ENCODE assay signal across 15 cellular contexts in genomic region chr14:79680087-79680486, GRCh38.
DNase-seq lines count a peak whose midpoint lies in the region; ATAC-seq, FAIRE-seq and TF ChIP-seq lines count a peak whose summit lies in the region.
"Had no signal": no experiment of that assay in that cellular context is flagged by ENCODE, and none has a peak within 500 bp of the region (broad histone marks: within the 10 kb centered on the region; RNA-seq: fewer than 3 reads in every experiment).

No MANE protein-coding gene starts in this region.

- peak; percentile 33 for DNase-seq in H9
- DNase-seq in H1 (ENCODE audit: low read depth in 1 of 2, low spot score in 2 of 2), result no peak
- peak; percentile 16 for DNase-seq in lower lobe of right lung
- DNase-seq in NCI-H2107 (lab: John Stamatoyannopoulos, UW), result no peak
- DNase-seq in GM19238 (ENCODE audit: insufficient read length, low spot score), result no peak
- no peak for DNase-seq in omental fat pad (ENCODE audit: low spot score)
- DNase-seq: Calu3; CD4-positive, alpha-beta memory T cell; COR-L47; DMS53; DMS79 treated with DMSO at 0.1 percent for 48 hours; GM23248; H7 had no signal

- no peaks in the 10 kb centered on the region for H3K36me3 ChIP-seq in H1 (ENCODE audit: control insufficient read depth in 2 of 4, insufficient read depth in 4 of 4, low read length in 3 of 4)
- no peaks in the 10 kb centered on the region for H3K36me3 ChIP-seq in lower lobe of right lung

- H2BK12ac ChIP-seq in H9 (ENCODE audit: insufficient read length, low read depth, low read length) (no peak overlapping the region), H1 (ENCODE audit: low read depth, low read length) (no peak overlapping the region)

- FAIRE-seq in H1 (lab: Jason Lieb, UNC), result no peak
- FAIRE-seq: G401.6 had no signal

- TF ChIP-seq CTCF in H9 (conservative IDR thresholded peaks at IDR 0.05) (no peak), H1 (IDR thresholded peaks at IDR 0.05; ENCODE audit: control extremely low read depth in 1 of 3, insufficient read depth in 1 of 3, low read depth in 1 of 3, low read length in 3 of 3) (no peak), lower lobe of right lung (IDR thresholded peaks at IDR 0.05) (no peak), omental fat pad (IDR thresholded peaks at IDR 0.05) (no peak)

- CTCF ChIA-PET in H1 (lab: Charles Lee; ENCODE audit: partially characterized antibody), result interaction anchor here (1.1 kb wide), 1 partner anchor 673 kb away, joined by 4 read pairs; no protein-coding TSS in a partner anchor

- no peak overlapping the region for H3K14ac ChIP-seq in H9 (ENCODE audit: insufficient read depth, low read length)
- no peak overlapping the region for H3K14ac ChIP-seq in H1 (ENCODE audit: insufficient read length)

- no peaks in the 10 kb centered on the region for H3K79me1 ChIP-seq in H9 (ENCODE audit: insufficient read depth, low read depth, low read length, poor library complexity, severe bottlenecking)
- H3K79me1 ChIP-seq in H1 (ENCODE audit: low read depth, low read length), result no peaks in the 10 kb centered on the region

- H3K79me2 ChIP-seq in H9 (ENCODE audit: insufficient read depth, low read length) (no peaks in the 10 kb centered on the region), H1 (ENCODE audit: control insufficient read depth in 1 of 2, insufficient read depth in 2 of 2, low read length in 2 of 2) (no peaks in the 10 kb centered on the region)

- TF ChIP-seq EP300 in H1 (IDR thresholded peaks at IDR 0.05; ENCODE audit: borderline replicate concordance in 1 of 2, low read depth in 2 of 2, low read length in 2 of 2), result no peak

- TF ChIP-seq RAD21 in H1 (IDR thresholded peaks at IDR 0.05 in 1 of 2, conservative IDR thresholded peaks at IDR 0.05 in 1 of 2; ENCODE audit: low read depth in 2 of 2, low read length in 2 of 2), result no peak

- H3K18ac ChIP-seq in H9 (ENCODE audit: insufficient read length, low read depth, low read length), result no peak overlapping the region
- H3K18ac ChIP-seq in H1 (ENCODE audit: extremely low read depth, low read length), result no peak overlapping the region

- H2AK5ac ChIP-seq in H9 (ENCODE audit: insufficient read length, low read length), result no peak overlapping the region
- no peak overlapping the region for H2AK5ac ChIP-seq in H1 (ENCODE audit: low read depth, low read length)

- no peak overlapping the region for H4K8ac ChIP-seq in H9 (replicated peaks; ENCODE audit: insufficient read length, low read depth, low read length)
- H4K8ac ChIP-seq in H1 (ENCODE audit: extremely low read depth, insufficient read depth, low read length), result no peak overlapping the region; the same call in 1 of the 2 replicates

- no peak overlapping the region; a peak in 1 of 5 replicates for H3K4me3 Mint-ChIP-seq in H9
- H3K4me3 Mint-ChIP-seq: CD4-positive, alpha-beta memory T cell had no signal

- H3K4me2 ChIP-seq in H9 (ENCODE audit: insufficient read depth, insufficient read length, low read length), result no peak overlapping the region
- no peak overlapping the region for H3K4me2 ChIP-seq in H1 (ENCODE audit: insufficient read depth in 1 of 2, low read depth in 2 of 2, low read length in 2 of 2)

- H3K4ac ChIP-seq in H9 (ENCODE audit: low read depth, low read length) (no peak overlapping the region), H1 (replicated peaks; ENCODE audit: insufficient read length, low read depth, low read length) (no peak overlapping the region)

- no peaks in the 10 kb centered on the region; a peak in 1 of 5 replicates for H3K9me3 Mint-ChIP-seq in H9

- no peaks in the 10 kb centered on the region for H4K20me1 ChIP-seq in H9 (ENCODE audit: control insufficient read depth, insufficient read depth, insufficient read length)
- H4K20me1 ChIP-seq in H1 (replicated peaks in 1 of 2; ENCODE audit: control insufficient read depth in 1 of 2, insufficient read depth in 2 of 2, low read length in 2 of 2), result no peaks in the 10 kb centered on the region

- H3K36me3 Mint-ChIP-seq in H9 (ENCODE audit: insufficient read depth in 1 of 3, low read depth in 3 of 3), result no peaks in the 10 kb centered on the region
- H3K36me3 Mint-ChIP-seq: CD4-positive, alpha-beta memory T cell had no signal

- no peaks in the 10 kb centered on the region for H3K27me3 ChIP-seq in H9 (ENCODE audit: insufficient read depth, low read length)
- no peaks in the 10 kb centered on the region; a peak in 2 of 7 replicates for H3K27me3 ChIP-seq in H1 (replicated peaks in 1 of 4; ENCODE audit: control insufficient read depth in 3 of 4, extremely low read depth in 1 of 4, insufficient read depth in 3 of 4, low read length in 3 of 4)
- no peaks in the 10 kb centered on the region for H3K27me3 ChIP-seq in lower lobe of right lung (ENCODE audit: low read depth)

- H2AFZ ChIP-seq in H9 (ENCODE audit: low read length), result no peak overlapping the region
- H2AFZ ChIP-seq in H1 (ENCODE audit: low read length), result peak overlapping the region; percentile 93; the same call in 1 of the 2 replicates
- H2AFZ ChIP-seq: GM23248 had no signal

- POLR2A ChIA-PET in H1 (lab: Charles Lee; ENCODE audit: partially characterized antibody), result no interaction called here

- no CpG with 5 or more reads among the region's 5 CpGs for WGBS in H9 (ENCODE audit: extremely low coverage, insufficient read length, low lambda C conversion rate)
- WGBS in H1 (ENCODE audit: extremely low coverage in 1 of 2, insufficient coverage in 1 of 2, insufficient read length in 1 of 2, insufficient replicate concordance in 2 of 2, low coverage in 1 of 2, low lambda C conversion rate in 2 of 2, missing lambda C conversion rate in 1 of 2), 2 experiments, result 55% methylated on average over 5 of the region's 5 CpGs; no CpG with 5 or more reads in 1 of the 2 experiments

- peak overlapping the region in 1 of 3 experiments; percentile 49; a peak in 1 of 7 replicates for H3K27ac Mint-ChIP-seq in H9
- H3K27ac Mint-ChIP-seq: CD4-positive, alpha-beta memory T cell had no signal

- H4K91ac ChIP-seq in H9 (ENCODE audit: insufficient read length, low read depth, low read length) (no peak overlapping the region), H1 (replicated peaks; ENCODE audit: insufficient read length, low read length) (no peak overlapping the region)

- H3K4me1 ChIP-seq in H9 (ENCODE audit: insufficient read depth, low read length) (no peaks in the 10 kb centered on the region; the same call in 1 of the 2 replicates), H1 (replicated peaks in 1 of 4; ENCODE audit: control insufficient read depth in 3 of 4, insufficient read depth in 4 of 4, low read length in 3 of 4) (peaks cover 2 to 5% (median 3%) of the 10 kb centered on the region in 4 experiments; a peak in 4 of 7 replicates), lower lobe of right lung (no peaks in the 10 kb centered on the region)

- H3K27me3 Mint-ChIP-seq in H9 (ENCODE audit: low read depth), result no peaks in the 10 kb centered on the region
- H3K27me3 Mint-ChIP-seq: CD4-positive, alpha-beta memory T cell had no signal

- H2BK120ac ChIP-seq in H9 (ENCODE audit: low read depth, low read length, poor library complexity, severe bottlenecking) (no peak overlapping the region), H1 (replicated peaks; ENCODE audit: low read depth, low read length) (no peak overlapping the region)

- H3K23me2 ChIP-seq in H9 (ENCODE audit: insufficient read length, low read depth, low read length, poor library complexity, severe bottlenecking) (no peaks in the 10 kb centered on the region), H1 (ENCODE audit: low read depth, low read length) (no peaks in the 10 kb centered on the region; the same call in 1 of the 2 replicates)

- peaks cover 10 to 11% of the 10 kb centered on the region in 2 experiments for H3K4me1 Mint-ChIP-seq in H9
- H3K4me1 Mint-ChIP-seq: CD4-positive, alpha-beta memory T cell had no signal

- H3K9me3 ChIP-seq in H9 (ENCODE audit: control insufficient read depth, low read depth, low read length) (no peaks in the 10 kb centered on the region), H1 (ENCODE audit: insufficient read depth in 2 of 2, low read depth in 1 of 2, low read length in 1 of 2) (no peaks in the 10 kb centered on the region), lower lobe of right lung (no peaks in the 10 kb centered on the region)

- H3K23ac ChIP-seq in H9 (ENCODE audit: insufficient read length, low read depth, low read length) (no peak overlapping the region), H1 (ENCODE audit: insufficient read length) (no peak overlapping the region)

- H2BK5ac ChIP-seq in H9 (ENCODE audit: insufficient read length, low read length), result no peak overlapping the region
- no peak overlapping the region for H2BK5ac ChIP-seq in H1 (ENCODE audit: low read depth, low read length)

- H4K5ac ChIP-seq in H9 (ENCODE audit: insufficient read length, low read depth, low read length), result no peak overlapping the region
- H4K5ac ChIP-seq in H1 (ENCODE audit: insufficient read length, low read depth, low read length), result no peak overlapping the region

- TF ChIP-seq POLR2A in H1 (IDR thresholded peaks at IDR 0.05; ENCODE audit: control extremely low read depth in 1 of 2, low read depth in 2 of 2, low read length in 2 of 2), result no peak

- no peak overlapping the region for H2BK20ac ChIP-seq in H9 (ENCODE audit: low read depth, low read length, poor library complexity, severe bottlenecking)
- no peak overlapping the region for H2BK20ac ChIP-seq in H1 (ENCODE audit: low read length)

- no peak overlapping the region for H2BK15ac ChIP-seq in H9 (ENCODE audit: low read depth, low read length)
- no peak overlapping the region for H2BK15ac ChIP-seq in H1 (ENCODE audit: low read length)

- no peak overlapping the region for H3K4me3 ChIP-seq in H1 (ENCODE audit: extremely low read depth in 1 of 4, insufficient read depth in 2 of 4, low read depth in 3 of 4, low read length in 4 of 4)
- no peak overlapping the region for H3K4me3 ChIP-seq in lower lobe of right lung
- H3K4me3 ChIP-seq: GM23248 had no signal

- H3K27ac ChIP-seq in H9 (ENCODE audit: insufficient read length, low read depth, low read length), result no peak overlapping the region
- H3K27ac ChIP-seq in H1 (ENCODE audit: low read depth, low read length), result no peak overlapping the region
- no peak overlapping the region for H3K27ac ChIP-seq in lower lobe of right lung
- H3K27ac ChIP-seq: GM23248 had no signal

- intact Hi-C loops in lower lobe of right lung (cut with DNase I), result no loop called here

- no peak overlapping the region for H3T11ph ChIP-seq in H9 (ENCODE audit: low read length)

- H3K9ac ChIP-seq in H9 (ENCODE audit: extremely low read depth, insufficient read length, low read length) (no peak overlapping the region), H1 (replicated peaks in 1 of 4; ENCODE audit: extremely low read depth in 1 of 4, low read depth in 3 of 4, low read length in 3 of 4) (no peak overlapping the region)
- H3K9ac ChIP-seq: GM23248 had no signal

- H3K56ac ChIP-seq in H9 (ENCODE audit: insufficient read length, low read depth, low read length), result no peak overlapping the region
- no peak overlapping the region for H3K56ac ChIP-seq in H1 (replicated peaks; ENCODE audit: insufficient read length, low read depth, low read length)

- no peak for ATAC-seq in lower lobe of right lung
- ATAC-seq in omental fat pad (ENCODE audit: low FRiP score), result no peak
- ATAC-seq: HCT116 had no signal

Comparison
In these comparisons a context has a peak if more than half of its experiments do, and no peak if none do; other contexts are left out.
1. DNase-seq: peak in H9 (single experiment) and lower lobe of right lung (single experiment); none in H1 (0 of 2), NCI-H2107 (single experiment), GM19238 (single experiment) and omental fat pad (single experiment).